Comparison of ENCODE assay signal across 24 cellular contexts in the genomic region with DNA sequence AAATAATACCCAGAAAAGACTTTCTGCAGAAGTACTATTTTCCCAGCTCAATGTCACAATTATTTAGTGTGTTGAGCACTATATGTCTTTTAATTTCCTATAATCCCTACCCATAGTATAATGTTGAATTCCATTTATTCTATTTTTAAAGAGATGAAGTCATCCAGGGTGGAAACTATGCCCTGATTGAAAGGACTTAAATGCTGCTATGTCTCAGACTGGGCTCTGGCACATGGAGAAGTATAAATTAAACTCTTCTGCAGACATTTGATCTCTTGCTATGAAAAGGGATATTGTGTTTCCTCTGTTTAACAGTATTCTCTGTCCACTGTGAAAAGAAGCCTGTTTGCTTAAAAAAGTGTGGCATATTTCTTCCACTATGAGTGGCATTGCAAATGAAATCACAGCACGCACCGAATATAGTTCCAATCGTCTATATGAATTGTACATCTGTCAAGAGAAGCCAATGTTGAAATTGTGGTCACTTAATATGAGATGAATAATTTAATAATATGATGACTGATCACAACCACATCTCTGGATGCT.
"Had no signal": no experiment of that assay in that cellular context is flagged by ENCODE, and none has a peak within 500 bp of the region (broad histone marks: within the 10 kb centered on the region; RNA-seq: fewer than 3 reads in every experiment).

No MANE protein-coding gene starts in this region.

- H3K4me3 Mint-ChIP-seq: activated CD4-positive, alpha-beta memory T cell treated with anti-CD3 and anti-CD28 coated beads, Interleukin-2, amount 10 ng/mL, durations not matched to agents 7 days and 5 days; activated CD4-positive, alpha-beta T cell treated with anti-CD3 and anti-CD28 coated beads for 36 hours; activated naive CD8-positive, alpha-beta T cell; brain; immature natural killer cell had no signal

- H3K9ac ChIP-seq: parathyroid adenoma had no signal

- H3K4me3 ChIP-seq: coronary artery, esophagus muscularis mucosa, lower lobe of right lung, skin epidermis, suprapubic skin had no signal

- H3K36me3 Mint-ChIP-seq: activated naive CD8-positive, alpha-beta T cell; brain; immature natural killer cell had no signal

- H3K36me3 ChIP-seq: esophagus muscularis mucosa, lower lobe of right lung, suprapubic skin had no signal

- ATAC-seq: activated CD4-positive, alpha-beta T cell treated with anti-CD3 and anti-CD28 coated beads for 36 hours; lower lobe of right lung; stimulated activated naive CD8-positive, alpha-beta T cell treated with anti-CD3 and anti-CD28 coated beads, Interleukin-15, Interleukin-2, amounts not matched to agents 100 U/mL and 50 U/mL, for 24 hours had no signal

- H3K27ac ChIP-seq: coronary artery, esophagus muscularis mucosa, parathyroid adenoma, skin epidermis, suprapubic skin had no signal

- H3K27ac Mint-ChIP-seq: activated CD4-positive, alpha-beta memory T cell treated with anti-CD3 and anti-CD28 coated beads, Interleukin-2, amount 10 ng/mL, durations not matched to agents 7 days and 5 days; activated naive CD8-positive, alpha-beta T cell; immature natural killer cell had no signal

- H2AFZ ChIP-seq: parathyroid adenoma had no signal

- DNase-seq: activated CD4-positive, alpha-beta memory T cell treated with anti-CD3 and anti-CD28 coated beads, Interleukin-2, amount 10 ng/mL, durations not matched to agents 7 days and 5 days; activated CD4-positive, alpha-beta T cell treated with anti-CD3 and anti-CD28 coated beads for 36 hours; activated gamma-delta T cell; activated T-cell treated with anti-CD3 and anti-CD28 coated beads, Interleukin-2, amount 50 U/mL, for 48 hours; amygdala; central memory CD4-positive, alpha-beta T cell; effector CD4-positive, alpha-beta T cell; foreskin fibroblast; immature natural killer cell; lower lobe of right lung; midbrain; retina; stimulated activated CD4-positive, alpha-beta T cell treated with anti-CD3 and anti-CD28 coated beads, Interleukin-4, amount 100 ng/mL, for 4 hours; stimulated activated CD8-positive, alpha-beta memory T cell treated with anti-CD3 and anti-CD28 coated beads, Interleukin-4, amount 100 ng/mL, for 48 hours; stimulated activated naive CD8-positive, alpha-beta T cell treated with anti-CD3 and anti-CD28 coated beads, Interleukin-15, Interleukin-2, amounts not matched to agents 100 U/mL and 50 U/mL, for 24 hours; T-helper 2 cell; trophoblast cell had no signal

- H3K9me3 ChIP-seq: esophagus muscularis mucosa, lower lobe of right lung, suprapubic skin had no signal

- H3K4me1 ChIP-seq: lower lobe of right lung, parathyroid adenoma, suprapubic skin had no signal

- H3K79me2 ChIP-seq: parathyroid adenoma had no signal

- H3K4me1 Mint-ChIP-seq: immature natural killer cell had no signal

- H3K27me3 ChIP-seq: esophagus muscularis mucosa, suprapubic skin had no signal

- H3K9me3 Mint-ChIP-seq: activated CD4-positive, alpha-beta memory T cell treated with anti-CD3 and anti-CD28 coated beads, Interleukin-2, amount 10 ng/mL, durations not matched to agents 7 days and 5 days; brain; immature natural killer cell had no signal

- H3K27me3 Mint-ChIP-seq: brain had no signal
